ENCODE assay signal across 17 cellular contexts in genomic region chr4:68062501-68062900, GRCh38.
"Had no signal": no experiment of that assay in that cellular context is flagged by ENCODE, and none has a peak within 500 bp of the region (broad histone marks: within the 10 kb centered on the region; RNA-seq: fewer than 3 reads in every experiment).

No MANE protein-coding gene starts in this region.

- H2AFZ ChIP-seq: hepatocyte had no signal

- FAIRE-seq: astrocyte, bronchial epithelial cell, kidney had no signal

- H3K9me3 Mint-ChIP-seq: activated naive CD4-positive, alpha-beta T cell treated with anti-CD3 and anti-CD28 coated beads, Interleukin-2, amount 10 ng/mL, durations not matched to agents 7 days and 5 days; stimulated activated naive B cell treated with anti-CD40 and anti-IgM and Interleukin-4, amounts not matched to agents 10 μg/mL and 1 μg/mL and 100 μg/mL, for 72 hours had no signal

- H3K36me3 Mint-ChIP-seq: activated naive CD4-positive, alpha-beta T cell treated with anti-CD3 and anti-CD28 coated beads, Interleukin-2, amount 10 ng/mL, durations not matched to agents 7 days and 5 days; memory B cell; natural killer cell treated with Interleukin-12 subunit alpha and Interleukin-12 subunit beta and Interleukin-15 and Interleukin-18, amount 100 ng/mL, for 72 hours; stimulated activated naive B cell treated with anti-CD40 and anti-IgM and Interleukin-4, amounts not matched to agents 10 μg/mL and 1 μg/mL and 100 μg/mL, for 72 hours had no signal

- H3K27ac Mint-ChIP-seq: activated naive CD4-positive, alpha-beta T cell treated with anti-CD3 and anti-CD28 coated beads, Interleukin-2, amount 10 ng/mL, durations not matched to agents 7 days and 5 days; memory B cell; natural killer cell treated with Interleukin-12 subunit alpha and Interleukin-12 subunit beta and Interleukin-15 and Interleukin-18, amount 100 ng/mL, for 72 hours; progenitor cell of endocrine pancreas; stimulated activated naive B cell treated with anti-CD40 and anti-IgM and Interleukin-4, amounts not matched to agents 10 μg/mL and 1 μg/mL and 100 μg/mL, for 72 hours had no signal

- H3K9me3 ChIP-seq: left ventricle myocardium inferior had no signal

- H3K4me1 ChIP-seq: left ventricle myocardium inferior had no signal

- H3K4me3 Mint-ChIP-seq: activated naive CD4-positive, alpha-beta T cell treated with anti-CD3 and anti-CD28 coated beads, Interleukin-2, amount 10 ng/mL, durations not matched to agents 7 days and 5 days; memory B cell; natural killer cell treated with Interleukin-12 subunit alpha and Interleukin-12 subunit beta and Interleukin-15 and Interleukin-18, amount 100 ng/mL, for 72 hours; stimulated activated naive B cell treated with anti-CD40 and anti-IgM and Interleukin-4, amounts not matched to agents 10 μg/mL and 1 μg/mL and 100 μg/mL, for 72 hours had no signal

- H3K4me1 Mint-ChIP-seq: activated naive CD4-positive, alpha-beta T cell treated with anti-CD3 and anti-CD28 coated beads, Interleukin-2, amount 10 ng/mL, durations not matched to agents 7 days and 5 days; memory B cell; stimulated activated naive B cell treated with anti-CD40 and anti-IgM and Interleukin-4, amounts not matched to agents 10 μg/mL and 1 μg/mL and 100 μg/mL, for 72 hours had no signal

- H3K4me2 ChIP-seq: hepatocyte had no signal

- H3K27me3 Mint-ChIP-seq: activated naive CD4-positive, alpha-beta T cell treated with anti-CD3 and anti-CD28 coated beads, Interleukin-2, amount 10 ng/mL, durations not matched to agents 7 days and 5 days; memory B cell; natural killer cell treated with Interleukin-12 subunit alpha and Interleukin-12 subunit beta and Interleukin-15 and Interleukin-18, amount 100 ng/mL, for 72 hours; progenitor cell of endocrine pancreas; stimulated activated naive B cell treated with anti-CD40 and anti-IgM and Interleukin-4, amounts not matched to agents 10 μg/mL and 1 μg/mL and 100 μg/mL, for 72 hours had no signal

- H3K4me3 ChIP-seq: hepatocyte, left ventricle myocardium inferior, skin epidermis had no signal

- DNase-seq: activated naive CD4-positive, alpha-beta T cell treated with anti-CD3 and anti-CD28 coated beads, Interleukin-2, amount 10 ng/mL, durations not matched to agents 7 days and 5 days; kidney; left ventricle myocardium inferior; occipital lobe; right cardiac atrium; stimulated activated CD4-positive, alpha-beta T cell treated with anti-CD3 and anti-CD28 coated beads, Interleukin-15, amount 100 ng/mL, for 24 hours; stimulated activated CD4-positive, alpha-beta T cell treated with anti-CD3 and anti-CD28 coated beads, Interleukin-4, amount 100 ng/mL, for 1 hour; stimulated activated naive B cell treated with anti-CD40 and anti-IgM and Interleukin-4, amounts not matched to agents 10 μg/mL and 1 μg/mL and 100 μg/mL, for 72 hours; trophoblast cell had no signal

- H3K27me3 ChIP-seq: hepatocyte had no signal

- ATAC-seq: activated CD4-positive, CD25-positive, alpha-beta regulatory T cell treated with anti-CD3 and anti-CD28 coated beads, Interleukin-2, amount 50 U/mL, for 24 hours; natural killer cell treated with Interleukin-12 subunit alpha and Interleukin-12 subunit beta and Interleukin-15 and Interleukin-18, amount 100 ng/mL, for 72 hours; right cardiac atrium; stimulated activated naive B cell treated with anti-CD40 and anti-IgM and Interleukin-4, amounts not matched to agents 10 μg/mL and 1 μg/mL and 100 μg/mL, for 72 hours had no signal

- H3K36me3 ChIP-seq: left ventricle myocardium inferior had no signal

- H3K27ac ChIP-seq: hepatocyte, left ventricle myocardium inferior, skin epidermis had no signal
